In the genomic region with DNA sequence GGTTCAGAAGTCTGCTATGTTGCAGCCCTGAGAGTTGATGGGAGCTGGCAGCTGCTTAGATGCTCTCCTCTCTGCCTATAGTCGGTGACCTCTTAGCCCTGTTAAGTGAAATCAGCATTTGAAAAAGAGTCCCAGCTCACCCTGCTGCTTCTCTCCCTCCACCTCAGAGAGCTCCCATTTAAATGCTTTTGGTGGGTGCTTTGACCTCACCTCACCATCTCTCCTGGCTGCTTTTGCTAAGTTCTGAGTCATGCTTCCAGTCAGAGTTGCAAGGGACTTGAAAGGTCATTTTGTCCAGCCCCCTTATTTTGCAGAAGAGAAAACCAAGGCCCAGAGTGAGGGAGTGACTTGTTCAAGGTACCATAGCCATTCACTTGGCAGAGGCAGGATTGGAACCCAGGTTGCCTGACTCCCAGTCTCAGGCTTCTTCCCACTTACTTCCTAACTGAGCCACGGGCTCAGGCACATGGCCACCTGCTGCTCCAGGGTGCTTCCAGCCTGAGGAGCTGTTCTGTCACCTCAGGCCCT, we compare ENCODE assay signal across 8 cellular contexts. TPM values are rescaled to one million over a fixed set of nuclear protein-coding genes. Genes with fewer than 3 reads are reported as not detected.
A peak's percentile ranks its signal among the peaks of the same experiment; 100 is the strongest.
DNase-seq lines count a peak whose midpoint lies in the region; ATAC-seq and TF ChIP-seq lines count a peak whose summit lies in the region.

No MANE protein-coding gene starts in this region.

- no peaks in the 10 kb centered on the region for H3K27me3 ChIP-seq in sigmoid colon

- intact Hi-C loops in sigmoid colon (cut with DNase I), result no loop called here

- TF ChIP-seq CTCF in fibroblast of pulmonary artery (IDR thresholded peaks at IDR 0.05; ENCODE audit: low read length, missing control alignments) (no peak), sigmoid colon (IDR thresholded peaks at IDR 0.05) (no peak)

- H3K27ac ChIP-seq in sigmoid colon, result peak overlapping the region; percentile 95 to 100 (median 97)

- H3K4me3 Mint-ChIP-seq in T-cell, result peak overlapping the region in 2 of 3 donors; percentile 13 to 97

- no peak for TF ChIP-seq EP300 in sigmoid colon (IDR thresholded peaks at IDR 0.05)

- H3K9me3 Mint-ChIP-seq in T-cell, result no peaks in the 10 kb centered on the region

- TF ChIP-seq POLR2A in sigmoid colon (IDR thresholded peaks at IDR 0.05), result no peak

- no peaks in the 10 kb centered on the region for H3K9me3 ChIP-seq in sigmoid colon

- peaks cover 0 to 1% of the 10 kb centered on the region in 2 donors for H3K27me3 Mint-ChIP-seq in T-cell

- no peak for ATAC-seq in T-cell (replicated peaks in 1 of 4)
- no peak for ATAC-seq in esophagus mucosa

- H3K4me1 ChIP-seq in sigmoid colon, result peaks cover 0 to 75% (median 72%) of the 10 kb centered on the region in 4 donors

- POLR2A ChIA-PET in T-cell (lab: Charles Lee), result no interaction called here

- WGBS in sigmoid colon, 2 donors, result 68 to 70% methylated on average over 2 of the region's 2 CpGs

- H3K4me3 ChIP-seq in fibroblast of pulmonary artery (replicated peaks; ENCODE audit: low read depth, low read length), result peak overlapping the region; percentile 91
- peak overlapping the region in 1 of 4 donors; percentile 82 for H3K4me3 ChIP-seq in sigmoid colon

- no peaks in the 10 kb centered on the region for H3K36me3 ChIP-seq in sigmoid colon

- H3K36me3 Mint-ChIP-seq in T-cell, result peaks cover 2% of the 10 kb centered on the region

- H3K4me1 Mint-ChIP-seq in T-cell, result peaks cover 68 to 74% (median 73%) of the 10 kb centered on the region in 3 donors

- DNase-seq in NCI-H82 (lab: John Stamatoyannopoulos, UW), result peak; percentile 21
- no peak for DNase-seq in NCI-H82 treated with DMSO at 0.1 percent for 48 hours (lab: John Stamatoyannopoulos, UW; ENCODE audit: unreplicated experiment)
- DNase-seq in T-cell, result no peak
- no peak for DNase-seq in fibroblast of pulmonary artery (ENCODE audit: low read depth)
- peak; percentile 58 for DNase-seq in sigmoid colon
- DNase-seq in SW 1271 (lab: John Stamatoyannopoulos, UW), result no peak
- no peak for DNase-seq in Ammon's horn (ENCODE audit: low spot score)

- CTCF ChIA-PET in T-cell (lab: Charles Lee), result interaction anchor here in 1 of 2 donors (0.6 to 1.0 kb wide), 4 partner anchors 15 to 224 kb away, joined by 3 read pairs; a partner anchor contains a TSS

- no peak overlapping the region for H3K27ac Mint-ChIP-seq in T-cell

RNA-seq across cellular contexts. Expression of a gene that starts 3.3 kb away (rescaled TPM):
- total RNA-seq in T-cell (100 to 1,000 TPM in 1 of 5 donors, 10 to 100 TPM in 4; 64.3 to 117 (median 78.4) TPM), sigmoid colon (10 to 100 TPM; 32.1 to 61.4 (median 40.5) TPM), esophagus mucosa (47.3 TPM)
- polyA plus RNA-seq in sigmoid colon, result 10 to 100 TPM; 37.8 to 55.5 (median 39.3) TPM

RNA-seq across cellular contexts. Expression of a gene that starts 52.6 kb away (rescaled TPM):
- 1 to 10 TPM in 4 of 5 donors, under 1 TPM in 1; 0.73 to 2.0 (median 1.6) TPM for total RNA-seq in T-cell
- total RNA-seq in sigmoid colon, result 1 to 10 TPM; 3.2 to 7.8 (median 6.2) TPM
- polyA plus RNA-seq in sigmoid colon, result 1 to 10 TPM in 1 of 3 donors, under 1 TPM in 2; 0.60 to 1.3 (median 0.92) TPM
- total RNA-seq in esophagus mucosa, result 6.1 TPM

Comparison
In these comparisons a context has a peak if more than half of its experiments do, and no peak if none do; other contexts are left out.
1. DNase-seq: peak in NCI-H82 (single experiment) and sigmoid colon (single experiment); none in NCI-H82 treated with DMSO at 0.1 percent for 48 hours (single experiment), T-cell (0 of 34), fibroblast of pulmonary artery (single experiment), SW 1271 (0 of 2) and Ammon's horn (single experiment).